In genomic region chr2:70070557-70071268, GRCh38 we compare ENCODE assay signal across 1 cellular context.
TF ChIP-seq lines count a peak whose summit lies in the region.

No MANE protein-coding gene starts in this region.

TF ChIP-seq in K562, 482 proteins besides CTCF, POLR2A, EP300 and RAD21 (continues in another document):
- TF ChIP-seq, protein P1, sequence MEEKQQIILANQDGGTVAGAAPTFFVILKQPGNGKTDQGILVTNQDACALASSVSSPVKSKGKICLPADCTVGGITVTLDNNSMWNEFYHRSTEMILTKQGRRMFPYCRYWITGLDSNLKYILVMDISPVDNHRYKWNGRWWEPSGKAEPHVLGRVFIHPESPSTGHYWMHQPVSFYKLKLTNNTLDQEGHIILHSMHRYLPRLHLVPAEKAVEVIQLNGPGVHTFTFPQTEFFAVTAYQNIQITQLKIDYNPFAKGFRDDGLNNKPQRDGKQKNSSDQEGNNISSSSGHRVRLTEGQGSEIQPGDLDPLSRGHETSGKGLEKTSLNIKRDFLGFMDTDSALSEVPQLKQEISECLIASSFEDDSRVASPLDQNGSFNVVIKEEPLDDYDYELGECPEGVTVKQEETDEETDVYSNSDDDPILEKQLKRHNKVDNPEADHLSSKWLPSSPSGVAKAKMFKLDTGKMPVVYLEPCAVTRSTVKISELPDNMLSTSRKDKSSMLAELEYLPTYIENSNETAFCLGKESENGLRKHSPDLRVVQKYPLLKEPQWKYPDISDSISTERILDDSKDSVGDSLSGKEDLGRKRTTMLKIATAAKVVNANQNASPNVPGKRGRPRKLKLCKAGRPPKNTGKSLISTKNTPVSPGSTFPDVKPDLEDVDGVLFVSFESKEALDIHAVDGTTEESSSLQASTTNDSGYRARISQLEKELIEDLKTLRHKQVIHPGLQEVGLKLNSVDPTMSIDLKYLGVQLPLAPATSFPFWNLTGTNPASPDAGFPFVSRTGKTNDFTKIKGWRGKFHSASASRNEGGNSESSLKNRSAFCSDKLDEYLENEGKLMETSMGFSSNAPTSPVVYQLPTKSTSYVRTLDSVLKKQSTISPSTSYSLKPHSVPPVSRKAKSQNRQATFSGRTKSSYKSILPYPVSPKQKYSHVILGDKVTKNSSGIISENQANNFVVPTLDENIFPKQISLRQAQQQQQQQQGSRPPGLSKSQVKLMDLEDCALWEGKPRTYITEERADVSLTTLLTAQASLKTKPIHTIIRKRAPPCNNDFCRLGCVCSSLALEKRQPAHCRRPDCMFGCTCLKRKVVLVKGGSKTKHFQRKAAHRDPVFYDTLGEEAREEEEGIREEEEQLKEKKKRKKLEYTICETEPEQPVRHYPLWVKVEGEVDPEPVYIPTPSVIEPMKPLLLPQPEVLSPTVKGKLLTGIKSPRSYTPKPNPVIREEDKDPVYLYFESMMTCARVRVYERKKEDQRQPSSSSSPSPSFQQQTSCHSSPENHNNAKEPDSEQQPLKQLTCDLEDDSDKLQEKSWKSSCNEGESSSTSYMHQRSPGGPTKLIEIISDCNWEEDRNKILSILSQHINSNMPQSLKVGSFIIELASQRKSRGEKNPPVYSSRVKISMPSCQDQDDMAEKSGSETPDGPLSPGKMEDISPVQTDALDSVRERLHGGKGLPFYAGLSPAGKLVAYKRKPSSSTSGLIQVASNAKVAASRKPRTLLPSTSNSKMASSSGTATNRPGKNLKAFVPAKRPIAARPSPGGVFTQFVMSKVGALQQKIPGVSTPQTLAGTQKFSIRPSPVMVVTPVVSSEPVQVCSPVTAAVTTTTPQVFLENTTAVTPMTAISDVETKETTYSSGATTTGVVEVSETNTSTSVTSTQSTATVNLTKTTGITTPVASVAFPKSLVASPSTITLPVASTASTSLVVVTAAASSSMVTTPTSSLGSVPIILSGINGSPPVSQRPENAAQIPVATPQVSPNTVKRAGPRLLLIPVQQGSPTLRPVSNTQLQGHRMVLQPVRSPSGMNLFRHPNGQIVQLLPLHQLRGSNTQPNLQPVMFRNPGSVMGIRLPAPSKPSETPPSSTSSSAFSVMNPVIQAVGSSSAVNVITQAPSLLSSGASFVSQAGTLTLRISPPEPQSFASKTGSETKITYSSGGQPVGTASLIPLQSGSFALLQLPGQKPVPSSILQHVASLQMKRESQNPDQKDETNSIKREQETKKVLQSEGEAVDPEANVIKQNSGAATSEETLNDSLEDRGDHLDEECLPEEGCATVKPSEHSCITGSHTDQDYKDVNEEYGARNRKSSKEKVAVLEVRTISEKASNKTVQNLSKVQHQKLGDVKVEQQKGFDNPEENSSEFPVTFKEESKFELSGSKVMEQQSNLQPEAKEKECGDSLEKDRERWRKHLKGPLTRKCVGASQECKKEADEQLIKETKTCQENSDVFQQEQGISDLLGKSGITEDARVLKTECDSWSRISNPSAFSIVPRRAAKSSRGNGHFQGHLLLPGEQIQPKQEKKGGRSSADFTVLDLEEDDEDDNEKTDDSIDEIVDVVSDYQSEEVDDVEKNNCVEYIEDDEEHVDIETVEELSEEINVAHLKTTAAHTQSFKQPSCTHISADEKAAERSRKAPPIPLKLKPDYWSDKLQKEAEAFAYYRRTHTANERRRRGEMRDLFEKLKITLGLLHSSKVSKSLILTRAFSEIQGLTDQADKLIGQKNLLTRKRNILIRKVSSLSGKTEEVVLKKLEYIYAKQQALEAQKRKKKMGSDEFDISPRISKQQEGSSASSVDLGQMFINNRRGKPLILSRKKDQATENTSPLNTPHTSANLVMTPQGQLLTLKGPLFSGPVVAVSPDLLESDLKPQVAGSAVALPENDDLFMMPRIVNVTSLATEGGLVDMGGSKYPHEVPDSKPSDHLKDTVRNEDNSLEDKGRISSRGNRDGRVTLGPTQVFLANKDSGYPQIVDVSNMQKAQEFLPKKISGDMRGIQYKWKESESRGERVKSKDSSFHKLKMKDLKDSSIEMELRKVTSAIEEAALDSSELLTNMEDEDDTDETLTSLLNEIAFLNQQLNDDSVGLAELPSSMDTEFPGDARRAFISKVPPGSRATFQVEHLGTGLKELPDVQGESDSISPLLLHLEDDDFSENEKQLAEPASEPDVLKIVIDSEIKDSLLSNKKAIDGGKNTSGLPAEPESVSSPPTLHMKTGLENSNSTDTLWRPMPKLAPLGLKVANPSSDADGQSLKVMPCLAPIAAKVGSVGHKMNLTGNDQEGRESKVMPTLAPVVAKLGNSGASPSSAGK (IDR thresholded peaks at IDR 0.05): peak; percentile 58; the same call in 1 of the 2 replicates
- TF ChIP-seq, protein P2, sequence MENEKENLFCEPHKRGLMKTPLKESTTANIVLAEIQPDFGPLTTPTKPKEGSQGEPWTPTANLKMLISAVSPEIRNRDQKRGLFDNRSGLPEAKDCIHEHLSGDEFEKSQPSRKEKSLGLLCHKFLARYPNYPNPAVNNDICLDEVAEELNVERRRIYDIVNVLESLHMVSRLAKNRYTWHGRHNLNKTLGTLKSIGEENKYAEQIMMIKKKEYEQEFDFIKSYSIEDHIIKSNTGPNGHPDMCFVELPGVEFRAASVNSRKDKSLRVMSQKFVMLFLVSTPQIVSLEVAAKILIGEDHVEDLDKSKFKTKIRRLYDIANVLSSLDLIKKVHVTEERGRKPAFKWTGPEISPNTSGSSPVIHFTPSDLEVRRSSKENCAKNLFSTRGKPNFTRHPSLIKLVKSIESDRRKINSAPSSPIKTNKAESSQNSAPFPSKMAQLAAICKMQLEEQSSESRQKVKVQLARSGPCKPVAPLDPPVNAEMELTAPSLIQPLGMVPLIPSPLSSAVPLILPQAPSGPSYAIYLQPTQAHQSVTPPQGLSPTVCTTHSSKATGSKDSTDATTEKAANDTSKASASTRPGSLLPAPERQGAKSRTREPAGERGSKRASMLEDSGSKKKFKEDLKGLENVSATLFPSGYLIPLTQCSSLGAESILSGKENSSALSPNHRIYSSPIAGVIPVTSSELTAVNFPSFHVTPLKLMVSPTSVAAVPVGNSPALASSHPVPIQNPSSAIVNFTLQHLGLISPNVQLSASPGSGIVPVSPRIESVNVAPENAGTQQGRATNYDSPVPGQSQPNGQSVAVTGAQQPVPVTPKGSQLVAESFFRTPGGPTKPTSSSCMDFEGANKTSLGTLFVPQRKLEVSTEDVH (IDR thresholded peaks at IDR 0.05; ENCODE audit: low read depth, partially characterized antibody): peak; percentile 50
- no peak for TF ChIP-seq KDM4B (IDR thresholded peaks at IDR 0.05; ENCODE audit: borderline replicate concordance in 2 of 2, low read depth in 1 of 2)
- TF ChIP-seq ZBTB11 (CRISPR knock-in tag; IDR thresholded peaks at IDR 0.05): 0 out of 6 replicates have a peak, but pooled peaks of 1 of the 3 experiments have one; percentile 38
- TF ChIP-seq, protein P3, sequence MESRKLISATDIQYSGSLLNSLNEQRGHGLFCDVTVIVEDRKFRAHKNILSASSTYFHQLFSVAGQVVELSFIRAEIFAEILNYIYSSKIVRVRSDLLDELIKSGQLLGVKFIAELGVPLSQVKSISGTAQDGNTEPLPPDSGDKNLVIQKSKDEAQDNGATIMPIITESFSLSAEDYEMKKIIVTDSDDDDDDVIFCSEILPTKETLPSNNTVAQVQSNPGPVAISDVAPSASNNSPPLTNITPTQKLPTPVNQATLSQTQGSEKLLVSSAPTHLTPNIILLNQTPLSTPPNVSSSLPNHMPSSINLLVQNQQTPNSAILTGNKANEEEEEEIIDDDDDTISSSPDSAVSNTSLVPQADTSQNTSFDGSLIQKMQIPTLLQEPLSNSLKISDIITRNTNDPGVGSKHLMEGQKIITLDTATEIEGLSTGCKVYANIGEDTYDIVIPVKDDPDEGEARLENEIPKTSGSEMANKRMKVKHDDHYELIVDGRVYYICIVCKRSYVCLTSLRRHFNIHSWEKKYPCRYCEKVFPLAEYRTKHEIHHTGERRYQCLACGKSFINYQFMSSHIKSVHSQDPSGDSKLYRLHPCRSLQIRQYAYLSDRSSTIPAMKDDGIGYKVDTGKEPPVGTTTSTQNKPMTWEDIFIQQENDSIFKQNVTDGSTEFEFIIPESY (CRISPR knock-in tag; IDR thresholded peaks at IDR 0.05): 0 out of 2 replicates have a peak, but pooled peaks have one; percentile 27
- no peak for TF ChIP-seq MEF2A (IDR thresholded peaks at IDR 0.05; ENCODE audit: control insufficient read depth, low read depth, low read length)
- TF ChIP-seq, protein P4, sequence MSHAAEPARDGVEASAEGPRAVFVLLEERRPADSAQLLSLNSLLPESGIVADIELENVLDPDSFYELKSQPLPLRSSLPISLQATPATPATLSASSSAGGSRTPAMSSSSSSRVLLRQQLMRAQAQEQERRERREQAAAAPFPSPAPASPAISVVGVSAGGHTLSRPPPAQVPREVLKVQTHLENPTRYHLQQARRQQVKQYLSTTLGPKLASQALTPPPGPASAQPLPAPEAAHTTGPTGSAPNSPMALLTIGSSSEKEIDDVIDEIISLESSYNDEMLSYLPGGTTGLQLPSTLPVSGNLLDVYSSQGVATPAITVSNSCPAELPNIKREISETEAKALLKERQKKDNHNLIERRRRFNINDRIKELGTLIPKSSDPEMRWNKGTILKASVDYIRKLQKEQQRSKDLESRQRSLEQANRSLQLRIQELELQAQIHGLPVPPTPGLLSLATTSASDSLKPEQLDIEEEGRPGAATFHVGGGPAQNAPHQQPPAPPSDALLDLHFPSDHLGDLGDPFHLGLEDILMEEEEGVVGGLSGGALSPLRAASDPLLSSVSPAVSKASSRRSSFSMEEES (CRISPR knock-in tag; IDR thresholded peaks at IDR 0.05): no peak
- peak; percentile 51 for TF ChIP-seq BCOR (IDR thresholded peaks at IDR 0.05)
- TF ChIP-seq CREM (IDR thresholded peaks at IDR 0.05; ENCODE audit: low read depth): peak; percentile 57
- 0 out of 2 replicates have a peak, but pooled peaks have one; percentile 42 for TF ChIP-seq ZKSCAN8 (CRISPR knock-in tag; IDR thresholded peaks at IDR 0.05)
- 0 out of 2 replicates have a peak, but pooled peaks have one; percentile 16 for TF ChIP-seq SOX6 (IDR thresholded peaks at IDR 0.05)
- peak; percentile 22 to 48; a peak in 1 of 4 replicates for TF ChIP-seq MAZ (CRISPR knock-in tag; conservative IDR thresholded peaks at IDR 0.05 in 1 of 2, IDR thresholded peaks at IDR 0.05 in 1 of 2)
- peak; percentile 59; the same call in 1 of the 2 replicates for TF ChIP-seq ZNF41 (CRISPR knock-in tag; conservative IDR thresholded peaks at IDR 0.05)
- TF ChIP-seq ARID3A (IDR thresholded peaks at IDR 0.05; ENCODE audit: borderline replicate concordance, low read depth, low read length): 0 out of 2 replicates have a peak, but pooled peaks have one; percentile 23
- peak; percentile 66; the same call in 1 of the 2 replicates for TF ChIP-seq SMAD3 (CRISPR knock-in tag; conservative IDR thresholded peaks at IDR 0.05)
- TF ChIP-seq ZNF583 (CRISPR knock-in tag; IDR thresholded peaks at IDR 0.05): 0 out of 2 replicates have a peak, but pooled peaks have one; percentile 17
- no peak for TF ChIP-seq ZNF717 (CRISPR knock-in tag; IDR thresholded peaks at IDR 0.05)
- TF ChIP-seq, protein P5, sequence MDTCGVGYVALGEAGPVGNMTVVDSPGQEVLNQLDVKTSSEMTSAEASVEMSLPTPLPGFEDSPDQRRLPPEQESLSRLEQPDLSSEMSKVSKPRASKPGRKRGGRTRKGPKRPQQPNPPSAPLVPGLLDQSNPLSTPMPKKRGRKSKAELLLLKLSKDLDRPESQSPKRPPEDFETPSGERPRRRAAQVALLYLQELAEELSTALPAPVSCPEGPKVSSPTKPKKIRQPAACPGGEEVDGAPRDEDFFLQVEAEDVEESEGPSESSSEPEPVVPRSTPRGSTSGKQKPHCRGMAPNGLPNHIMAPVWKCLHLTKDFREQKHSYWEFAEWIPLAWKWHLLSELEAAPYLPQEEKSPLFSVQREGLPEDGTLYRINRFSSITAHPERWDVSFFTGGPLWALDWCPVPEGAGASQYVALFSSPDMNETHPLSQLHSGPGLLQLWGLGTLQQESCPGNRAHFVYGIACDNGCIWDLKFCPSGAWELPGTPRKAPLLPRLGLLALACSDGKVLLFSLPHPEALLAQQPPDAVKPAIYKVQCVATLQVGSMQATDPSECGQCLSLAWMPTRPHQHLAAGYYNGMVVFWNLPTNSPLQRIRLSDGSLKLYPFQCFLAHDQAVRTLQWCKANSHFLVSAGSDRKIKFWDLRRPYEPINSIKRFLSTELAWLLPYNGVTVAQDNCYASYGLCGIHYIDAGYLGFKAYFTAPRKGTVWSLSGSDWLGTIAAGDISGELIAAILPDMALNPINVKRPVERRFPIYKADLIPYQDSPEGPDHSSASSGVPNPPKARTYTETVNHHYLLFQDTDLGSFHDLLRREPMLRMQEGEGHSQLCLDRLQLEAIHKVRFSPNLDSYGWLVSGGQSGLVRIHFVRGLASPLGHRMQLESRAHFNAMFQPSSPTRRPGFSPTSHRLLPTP (IDR thresholded peaks at IDR 0.05; ENCODE audit: borderline replicate concordance, extremely low read depth, insufficient read length): no peak
- TF ChIP-seq EP400 (IDR thresholded peaks at IDR 0.05): peak; percentile 62
- TF ChIP-seq CBX3 (IDR thresholded peaks at IDR 0.05; ENCODE audit: borderline replicate concordance in 1 of 2, low read length in 2 of 2): peak in 1 of 2 experiments; percentile 88; a peak in 1 of 3 replicates
- TF ChIP-seq SMC3 (conservative IDR thresholded peaks at IDR 0.05; ENCODE audit: insufficient read depth, low read depth, low read length): peak; percentile 81
- peak; percentile 63 for TF ChIP-seq ATF7 (IDR thresholded peaks at IDR 0.05)
- TF ChIP-seq CREBBP (IDR thresholded peaks at IDR 0.05; ENCODE audit: low read depth, low read length): no peak
